8 cellular contexts compared by ENCODE assay signal in the genomic region with DNA sequence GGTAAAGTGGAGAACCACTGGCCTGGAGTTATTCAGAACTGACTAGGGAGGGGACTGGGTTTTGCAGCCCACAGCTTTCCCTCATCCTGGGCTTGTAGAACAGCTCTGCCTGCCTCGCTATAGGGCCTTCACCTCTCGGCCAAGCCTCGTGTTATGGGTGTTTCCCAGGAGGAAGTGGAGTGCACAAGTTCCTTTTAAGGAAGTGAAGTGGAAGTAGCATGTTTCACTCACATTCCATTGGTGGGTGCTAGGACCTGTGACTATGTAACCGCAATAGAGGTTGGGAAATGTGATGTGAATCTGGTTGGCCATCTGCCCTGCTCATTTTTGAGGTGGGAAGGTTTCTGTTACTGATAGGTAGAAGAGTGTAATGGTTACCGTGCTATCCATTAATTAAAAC.
DNase-seq lines count a peak whose midpoint lies in the region; ATAC-seq, FAIRE-seq and TF ChIP-seq lines count a peak whose summit lies in the region.
"Not testable (repeated sequence)": the region's sequence is repeated elsewhere in the genome, so short reads cannot be mapped to it uniquely, and the experiment has no call there.

No MANE protein-coding gene starts in this region.

- not testable (repeated sequence) for TF ChIP-seq POLR2A in GM12892 (IDR thresholded peaks at IDR 0.05; ENCODE audit: low read depth, low read length)

- not testable (repeated sequence) for H3K4me3 Mint-ChIP-seq in memory B cell

- H3K27ac Mint-ChIP-seq in memory B cell: not testable (repeated sequence)

- ATAC-seq in memory B cell (ENCODE audit: low read depth): peak; percentile 45

- not testable (repeated sequence) for H3K4me1 Mint-ChIP-seq in memory B cell

- not testable (repeated sequence) for H3K27me3 Mint-ChIP-seq in memory B cell

- FAIRE-seq in GM12892 (lab: Jason Lieb, UNC) (peak; percentile 75), islet of Langerhans (lab: Jason Lieb, UNC) (peak; percentile 9), urothelium cell line (lab: Jason Lieb, UNC) (peak; percentile 88)

- DNase-seq in A172 (ENCODE audit: low spot score) (peak; percentile 18), H4 (ENCODE audit: low spot score) (peak; percentile 54), OCI-M1 (lab: John Stamatoyannopoulos, UW) (peak; percentile 36), dedifferentiated amniotic fluid mesenchymal stem cell (ENCODE audit: extremely low spot score) (peak; percentile 5)
- DNase-seq in GM12892 (ENCODE audit: insufficient read length); memory B cell (ENCODE audit: low spot score in 2 of 2); urothelium cell line (ENCODE audit: low spot score): not testable (repeated sequence)

- H3K9me3 Mint-ChIP-seq in memory B cell: not testable (repeated sequence)

- not testable (repeated sequence) for H3K36me3 Mint-ChIP-seq in memory B cell
